14 cellular contexts compared by ENCODE assay signal in the genomic region with DNA sequence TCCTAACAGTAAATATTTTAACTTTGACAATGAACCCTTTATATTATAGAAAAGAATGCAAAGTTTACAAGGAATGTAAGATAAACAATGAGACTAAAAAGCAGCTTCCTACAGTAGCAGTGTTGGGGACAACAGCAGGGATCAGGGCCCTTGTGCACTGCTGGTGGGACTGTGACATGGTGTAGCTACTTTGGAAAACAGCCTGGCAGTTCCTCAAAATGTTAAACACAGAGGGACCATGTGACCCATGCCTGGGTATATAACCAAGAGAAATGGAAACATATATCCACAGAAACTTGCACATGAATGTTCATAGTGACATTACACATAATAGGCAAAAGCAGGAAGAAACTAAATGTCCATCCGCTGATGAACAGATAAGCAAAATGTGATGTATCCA.
DNase-seq lines count a peak whose midpoint lies in the region; ATAC-seq and TF ChIP-seq lines count a peak whose summit lies in the region.
"Had no signal": no experiment of that assay in that cellular context is flagged by ENCODE, and none has a peak within 500 bp of the region (broad histone marks: within the 10 kb centered on the region; RNA-seq: fewer than 3 reads in every experiment).

No MANE protein-coding gene starts in this region.

- no peak overlapping the region for H3K9ac ChIP-seq in OCI-LY3 (ENCODE audit: low read length)

- peaks cover 78% of the 10 kb centered on the region for H3K4me1 ChIP-seq in OCI-LY3 (ENCODE audit: low read length)
- no peaks in the 10 kb centered on the region for H3K4me1 ChIP-seq in effector memory CD4-positive, alpha-beta T cell (ENCODE audit: control insufficient read depth, insufficient read depth, low read length, poor library complexity, severe bottlenecking)
- H3K4me1 ChIP-seq: Caco-2 had no signal

- no peak overlapping the region for H2AFZ ChIP-seq in OCI-LY3 (ENCODE audit: low read depth, low read length)

- DNase-seq in CD1c-positive myeloid dendritic cell (ENCODE audit: extremely low spot score) (peak; percentile 53), medulla oblongata (ENCODE audit: extremely low spot score) (peak; percentile 59), foreskin melanocyte (no peak)
- no peak for DNase-seq in effector memory CD4-positive, alpha-beta T cell
- DNase-seq: Caco-2; CD4-positive, alpha-beta T cell; GOT3; H7; HFFc6 had no signal

- TF ChIP-seq CTCF in OCI-LY3 (IDR thresholded peaks at IDR 0.05; ENCODE audit: low read depth, low read length): no peak

- H3K27ac ChIP-seq in OCI-LY3 (ENCODE audit: low read length): 0 out of 2 replicates have a peak overlapping the region, but pooled peaks have one; percentile 38
- no peak overlapping the region for H3K27ac ChIP-seq in effector memory CD4-positive, alpha-beta T cell (ENCODE audit: insufficient read depth, low read length, poor library complexity, severe bottlenecking)

- peak overlapping the region; percentile 47 for H3K4me2 ChIP-seq in OCI-LY3 (ENCODE audit: low read length)

- H3K79me2 ChIP-seq in OCI-LY3 (ENCODE audit: low read length): no peaks in the 10 kb centered on the region

- no peaks in the 10 kb centered on the region for H3K27me3 ChIP-seq in OCI-LY3 (ENCODE audit: low read depth, low read length)
- no peaks in the 10 kb centered on the region for H3K27me3 ChIP-seq in effector memory CD4-positive, alpha-beta T cell (replicated peaks; ENCODE audit: control insufficient read depth, insufficient read depth, low read length, poor library complexity, severe bottlenecking)
- H3K27me3 ChIP-seq: BLaER1 treated with 17β-estradiol and CSF1 and Interleukin-3, amounts not matched to agents 10 nM and 100 nM had no signal

- H3K36me3 ChIP-seq in OCI-LY3 (replicated peaks; ENCODE audit: low read depth, low read length): no peaks in the 10 kb centered on the region
- no peaks in the 10 kb centered on the region for H3K36me3 ChIP-seq in effector memory CD4-positive, alpha-beta T cell (ENCODE audit: control insufficient read depth, insufficient read depth, low read length)
- H3K36me3 ChIP-seq: BLaER1 treated with 17β-estradiol and CSF1 and Interleukin-3, amounts not matched to agents 10 nM and 100 nM had no signal

- no peaks in the 10 kb centered on the region for H4K20me1 ChIP-seq in OCI-LY3 (ENCODE audit: insufficient read depth, low read length)
- H4K20me1 ChIP-seq: BLaER1 treated with 17β-estradiol and CSF1 and Interleukin-3, amounts not matched to agents 10 nM and 100 nM had no signal

- H3K4me3 ChIP-seq in OCI-LY3 (ENCODE audit: low read length): no peak overlapping the region
- no peak overlapping the region for H3K4me3 ChIP-seq in effector memory CD4-positive, alpha-beta T cell (ENCODE audit: insufficient read depth, low read depth, low read length, poor library complexity, severe bottlenecking)
- H3K4me3 ChIP-seq: BLaER1 treated with 17β-estradiol and CSF1 and Interleukin-3, amounts not matched to agents 10 nM and 100 nM had no signal

- no peak for ATAC-seq in GM18861 (IDR thresholded peaks at IDR 0.05; ENCODE audit: unreplicated experiment)
- ATAC-seq: HCT116, HepG2 had no signal

- 0 out of 2 replicates have a peak, but pooled peaks cover 3% of the 10 kb centered on the region for H3K9me3 ChIP-seq in OCI-LY3 (ENCODE audit: insufficient read depth, low read length)
- H3K9me3 ChIP-seq in effector memory CD4-positive, alpha-beta T cell (ENCODE audit: control insufficient read depth, low read length): no peaks in the 10 kb centered on the region
- H3K9me3 ChIP-seq: Caco-2 had no signal

Comparison
In these comparisons a context has a peak if more than half of its experiments do, and no peak if none do; other contexts are left out.
1. DNase-seq: peak in CD1c-positive myeloid dendritic cell (single experiment) and medulla oblongata (single experiment); none in foreskin melanocyte (single experiment) and effector memory CD4-positive, alpha-beta T cell (0 of 3).